In genomic region chr17:64496786-64497564, GRCh38 we compare ENCODE assay signal across 1 cellular context.
TF ChIP-seq lines count a peak whose summit lies in the region.

Gene POLG2, minus strand, starts transcription at chr17:64497054. Its CDS starts 86 bp downstream, at chr17:64496968.

TF ChIP-seq in HepG2, 621 proteins besides CTCF, POLR2A, EP300 and RAD21 (continued from another document):
- TF ChIP-seq, protein P1, sequence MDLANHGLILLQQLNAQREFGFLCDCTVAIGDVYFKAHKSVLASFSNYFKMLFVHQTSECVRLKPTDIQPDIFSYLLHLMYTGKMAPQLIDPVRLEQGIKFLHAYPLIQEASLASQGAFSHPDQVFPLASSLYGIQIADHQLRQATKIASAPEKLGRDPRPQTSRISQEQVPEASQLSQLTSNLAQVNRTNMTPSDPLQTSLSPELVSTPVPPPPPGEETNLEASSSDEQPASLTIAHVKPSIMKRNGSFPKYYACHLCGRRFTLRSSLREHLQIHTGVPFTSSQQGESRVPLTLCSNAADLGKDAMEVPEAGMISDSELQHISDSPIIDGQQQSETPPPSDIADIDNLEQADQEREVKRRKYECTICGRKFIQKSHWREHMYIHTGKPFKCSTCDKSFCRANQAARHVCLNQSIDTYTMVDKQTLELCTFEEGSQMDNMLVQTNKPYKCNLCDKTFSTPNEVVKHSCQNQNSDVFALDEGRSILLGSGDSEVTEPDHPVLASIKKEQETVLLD (CRISPR knock-in tag; IDR thresholded peaks at IDR 0.05; ENCODE audit: low read depth), result 0 out of 2 replicates have a peak, but pooled peaks have one; percentile 54
- TF ChIP-seq ZSCAN12 (CRISPR knock-in tag; IDR thresholded peaks at IDR 0.05), result no peak
- no peak; the same call in 1 of the 2 replicates for TF ChIP-seq ETV6 (CRISPR knock-in tag; conservative IDR thresholded peaks at IDR 0.05)
TF ChIP-seq in HepG2: peak in this region for 395.
